8 cellular contexts compared by ENCODE assay signal in genomic region chr14:72420749-72421452, GRCh38.
DNase-seq lines count a peak whose midpoint lies in the region; ATAC-seq, FAIRE-seq and TF ChIP-seq lines count a peak whose summit lies in the region.

No MANE protein-coding gene starts in this region.

- H3K27me3 ChIP-seq in MG63 = no peaks in the 10 kb centered on the region
- no peaks in the 10 kb centered on the region for H3K27me3 ChIP-seq in ascending aorta
- H3K27me3 ChIP-seq in small intestine (ENCODE audit: control insufficient read depth in 2 of 2, insufficient read depth in 2 of 2, low read length in 2 of 2) = no peaks in the 10 kb centered on the region

- DNase-seq in MG63 = peak; percentile 48
- peak; percentile 23 to 72 (median 41) for DNase-seq in T-helper 1 cell
- peak in 1 of 2 donors; percentile 75 for DNase-seq in ascending aorta (ENCODE audit: low spot score in 2 of 2)
- peak; percentile 18 to 46 for DNase-seq in hippocampal formation (lab: John Stamatoyannopoulos, UW)
- peak; percentile 34 for DNase-seq in small intestine

- no peaks in the 10 kb centered on the region for H3K4me1 ChIP-seq in ascending aorta
- H3K4me1 ChIP-seq in small intestine (ENCODE audit: control insufficient read depth in 2 of 2, insufficient read depth in 1 of 2, low read depth in 1 of 2, low read length in 1 of 2) = no peaks in the 10 kb centered on the region

- H3K27ac ChIP-seq in ascending aorta (no peak overlapping the region), small intestine (ENCODE audit: low read depth in 1 of 2, low read length in 1 of 2) (no peak overlapping the region)

- intact Hi-C loops in ascending aorta (cut with DNase I) = no loop called here

- ATAC-seq in HG03442 (IDR thresholded peaks at IDR 0.05; ENCODE audit: unreplicated experiment) = no peak
- ATAC-seq in HG03457 (IDR thresholded peaks at IDR 0.05; ENCODE audit: unreplicated experiment) = no peak

- H3K4me3 ChIP-seq in MG63 (no peak overlapping the region), ascending aorta (no peak overlapping the region), small intestine (ENCODE audit: low read depth in 1 of 2, low read length in 2 of 2) (no peak overlapping the region)

- WGBS in small intestine, 3 donors = 28 to 31% (median 28%) methylated on average over 16 of the region's 16 CpGs

- peak; percentile 19 to 65 (median 36) for TF ChIP-seq CTCF in ascending aorta (IDR thresholded peaks at IDR 0.05)

- H3K36me3 ChIP-seq in MG63 = no peaks in the 10 kb centered on the region
- H3K36me3 ChIP-seq in ascending aorta = no peaks in the 10 kb centered on the region
- H3K36me3 ChIP-seq in small intestine (ENCODE audit: control insufficient read depth in 2 of 2, insufficient read depth in 2 of 2, low read length in 2 of 2) = no peaks in the 10 kb centered on the region

- no peaks in the 10 kb centered on the region for H3K9me3 ChIP-seq in MG63
- no peaks in the 10 kb centered on the region for H3K9me3 ChIP-seq in ascending aorta
- no peaks in the 10 kb centered on the region for H3K9me3 ChIP-seq in small intestine (ENCODE audit: control insufficient read depth, low read depth)

- FAIRE-seq in G401.6 (lab: Jason Lieb, UNC) = peak; percentile 39
- no peak for FAIRE-seq in small intestine (lab: Jason Lieb, UNC)
